ENCODE assay signal across 9 cellular contexts in the genomic region with DNA sequence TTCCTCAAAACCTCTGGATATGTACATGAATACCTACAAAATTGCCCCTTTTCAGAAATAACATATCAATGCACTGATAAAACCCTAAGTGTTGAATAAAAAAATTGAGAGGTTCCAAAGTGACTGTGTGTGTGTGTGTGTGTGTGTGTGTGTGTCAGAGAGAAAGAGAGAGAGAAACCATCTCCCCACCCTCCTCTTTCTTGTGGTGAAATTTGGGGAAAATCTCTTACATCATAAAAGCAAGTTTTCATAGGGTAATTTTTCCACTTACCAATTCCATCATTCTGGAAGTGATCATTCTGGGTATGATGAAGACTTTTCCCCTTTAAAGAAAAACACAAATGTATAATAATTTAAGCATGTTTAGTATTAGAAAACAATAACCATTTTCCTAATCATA.
"Had no signal": no experiment of that assay in that cellular context is flagged by ENCODE, and none has a peak within 500 bp of the region (broad histone marks: within the 10 kb centered on the region; RNA-seq: fewer than 3 reads in every experiment).

No MANE protein-coding gene starts in this region.

- H3K4me3 Mint-ChIP-seq: HFFc6 had no signal

- ATAC-seq: HCT116, K562 had no signal

- H3K27ac ChIP-seq: GM23248, HL-60 had no signal

- H3K9ac ChIP-seq: GM23248 had no signal

- H3K9me3 ChIP-seq: HAP-1 had no signal

- H3K27ac Mint-ChIP-seq: HFFc6 had no signal

- DNase-seq: GM23248, H7, HFFc6, IMR-90, KG1 had no signal

- H3K4me3 ChIP-seq: GM23248, HAP-1, K562 had no signal

- H3K9me3 Mint-ChIP-seq: HFFc6 had no signal
